18 cellular contexts compared by ENCODE assay signal in the genomic region with DNA sequence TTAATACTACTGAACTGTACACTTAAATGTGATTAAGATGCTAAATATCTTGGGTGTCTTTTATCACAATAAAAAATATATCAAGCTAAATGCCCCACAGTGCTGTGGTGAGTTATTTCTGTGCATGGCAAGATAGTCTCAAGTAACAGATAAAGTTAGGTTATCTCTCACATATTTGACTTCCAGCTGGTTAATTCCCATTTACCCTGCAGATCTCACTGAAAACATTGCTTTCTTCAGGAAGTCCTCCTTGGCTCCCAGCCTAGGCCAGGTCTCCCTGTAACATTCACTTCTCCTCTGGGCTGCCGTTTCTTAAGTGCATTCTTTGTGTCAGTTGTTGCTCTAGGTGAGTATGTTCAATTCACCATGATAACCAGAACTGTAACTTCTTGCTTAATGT. TPM values are rescaled to one million over a fixed set of nuclear protein-coding genes. Genes with fewer than 3 reads are reported as not detected.
A peak's percentile ranks its signal among the peaks of the same experiment; 100 is the strongest.
DNase-seq lines count a peak whose midpoint lies in the region; ATAC-seq and TF ChIP-seq lines count a peak whose summit lies in the region.
"Had no signal": no experiment of that assay in that cellular context is flagged by ENCODE, and none has a peak within 500 bp of the region (broad histone marks: within the 10 kb centered on the region; RNA-seq: fewer than 3 reads in every experiment).

No MANE protein-coding gene starts in this region.

- H3K4me2 ChIP-seq in neuronal stem cell (ENCODE audit: insufficient read depth, low read length, poor library complexity, severe bottlenecking): no peak overlapping the region

- H4K91ac ChIP-seq in neuronal stem cell (ENCODE audit: low read depth, low read length, poor library complexity): no peak overlapping the region

- no peak overlapping the region for H3K9ac ChIP-seq in neuronal stem cell (ENCODE audit: low read depth, low read length, poor library complexity)
- H3K9ac ChIP-seq: GM23248 had no signal

- no peak overlapping the region for H2BK5ac ChIP-seq in neuronal stem cell (ENCODE audit: low read length)

- H2AK5ac ChIP-seq in neuronal stem cell (ENCODE audit: low read depth, low read length): no peak overlapping the region

- H3K36me3 ChIP-seq in left lung: no peaks in the 10 kb centered on the region
- no peaks in the 10 kb centered on the region for H3K36me3 ChIP-seq in thyroid gland
- no peaks in the 10 kb centered on the region for H3K36me3 ChIP-seq in neuronal stem cell (replicated peaks in 1 of 2; ENCODE audit: control insufficient read depth in 2 of 2, insufficient read depth in 2 of 2, low read length in 2 of 2)

- WGBS in thyroid gland, 2 donors: 18 to 23% methylated on average over 1 of the region's 1 CpG
- no CpG with 5 or more reads among the region's 1 CpG for WGBS in neuronal stem cell (ENCODE audit: extremely low coverage in 2 of 2, insufficient read length in 2 of 2, insufficient replicate concordance in 1 of 2), 2 donors

- TF ChIP-seq CTCF in VCaP (conservative IDR thresholded peaks at IDR 0.05) (no peak), left lung (IDR thresholded peaks at IDR 0.05) (no peak), thyroid gland (IDR thresholded peaks at IDR 0.05) (no peak)

- H4K8ac ChIP-seq in neuronal stem cell (ENCODE audit: low read depth, low read length): no peak overlapping the region

- ATAC-seq in left lung: peak; percentile 49
- ATAC-seq: GM12878 had no signal

- peak overlapping the region; percentile 57 for H3K27ac ChIP-seq in VCaP
- no peak overlapping the region for H3K27ac ChIP-seq in left lung
- no peak overlapping the region for H3K27ac ChIP-seq in thyroid gland
- H3K27ac ChIP-seq in neuronal stem cell (replicated peaks; ENCODE audit: low read length): no peak overlapping the region
- H3K27ac ChIP-seq: GM23248 had no signal

- H3K9me3 ChIP-seq in left lung (peaks cover 0 to under 1% of the 10 kb centered on the region in 2 donors), thyroid gland (no peaks in the 10 kb centered on the region), neuronal stem cell (replicated peaks in 1 of 2; ENCODE audit: control insufficient read depth in 2 of 2, insufficient read depth in 1 of 2, low read depth in 1 of 2, low read length in 2 of 2) (peaks cover 0 to 2% of the 10 kb centered on the region in 2 donors)

- no peak overlapping the region for H2BK120ac ChIP-seq in neuronal stem cell (ENCODE audit: low read depth, low read length)

- no peak overlapping the region for H2AFZ ChIP-seq in neuronal stem cell (ENCODE audit: low read length)
- H2AFZ ChIP-seq: GM23248 had no signal

- H3K79me1 ChIP-seq in neuronal stem cell (ENCODE audit: low read depth, low read length): no peaks in the 10 kb centered on the region

- H3K4me1 ChIP-seq in left lung: no peaks in the 10 kb centered on the region
- H3K4me1 ChIP-seq in thyroid gland: no peaks in the 10 kb centered on the region
- peaks cover 0 to 3% of the 10 kb centered on the region in 2 donors for H3K4me1 ChIP-seq in neuronal stem cell (ENCODE audit: control insufficient read depth in 2 of 2, insufficient read depth in 1 of 2, low read depth in 1 of 2, low read length in 2 of 2)

- H3K27me3 ChIP-seq in left lung: no peaks in the 10 kb centered on the region
- H3K27me3 ChIP-seq in thyroid gland: no peaks in the 10 kb centered on the region
- peaks cover 0 to 7% (median 0%) of the 10 kb centered on the region in 3 experiments for H3K27me3 ChIP-seq in neuronal stem cell (ENCODE audit: control insufficient read depth in 3 of 3, insufficient read depth in 3 of 3, low read depth in 1 of 3, low read length in 3 of 3)

- H3K4ac ChIP-seq in neuronal stem cell (ENCODE audit: low read length): no peak overlapping the region

- TF ChIP-seq POLR2A in thyroid gland (IDR thresholded peaks at IDR 0.05): no peak

- no peak overlapping the region for H2BK15ac ChIP-seq in neuronal stem cell (ENCODE audit: low read length)

- intact Hi-C loops in left lung (cut with DNase I): no loop called here
- intact Hi-C loops in thyroid gland (cut with DNase I): no loop called here

- no peak overlapping the region for H3K14ac ChIP-seq in neuronal stem cell (ENCODE audit: low read length)

- H2BK12ac ChIP-seq in neuronal stem cell (ENCODE audit: low read length): no peak overlapping the region

- DNase-seq in OCI-M1 (lab: John Stamatoyannopoulos, UW) (peak; percentile 49), left lung (no peak), thyroid gland (peak; percentile 17 to 27), EL (no peak), neuronal stem cell (ENCODE audit: low spot score) (no peak), T-helper 9 cell (no peak)
- DNase-seq: C1 segment of cervical spinal cord; Calu3; CD4-positive, alpha-beta memory T cell; COR-L47; DMS153; DND-41; GDM1; GM23248; H7; HCEC 1CT had no signal

- H3K23ac ChIP-seq in neuronal stem cell (ENCODE audit: low read depth, low read length, poor library complexity): no peak overlapping the region

- H3K4me3 ChIP-seq in left lung (no peak overlapping the region), thyroid gland (replicated peaks in 1 of 3) (no peak overlapping the region), neuronal stem cell (ENCODE audit: low read length in 2 of 2) (no peak overlapping the region)
- H3K4me3 ChIP-seq: GM12878, GM23248 had no signal

- H3K18ac ChIP-seq in neuronal stem cell (ENCODE audit: low read length): no peak overlapping the region

RNA-seq across cellular contexts. Expression of a gene that starts 59.1 kb away (rescaled TPM):
- total RNA-seq in left lung (1 to 10 TPM in 1 of 2 donors, under 1 TPM in 1; 0.41 to 2.7 TPM), thyroid gland (1 to 10 TPM; 2.0 to 4.8 (median 3.7) TPM)
- polyA plus RNA-seq in neuronal stem cell (2013, experiment 1 of 2): 0.28 TPM
- polyA plus RNA-seq in neuronal stem cell (2013, experiment 2 of 2): 0.21 TPM
- total RNA-seq: GM23248 had no signal
- polyA plus RNA-seq: GM23248 had no signal

Comparison
In these comparisons a context has a peak if more than half of its experiments do, and no peak if none do; other contexts are left out.
1. DNase-seq: peak in OCI-M1 (single experiment) and thyroid gland (2 of 2); none in left lung (0 of 2), EL (single experiment), neuronal stem cell (single experiment) and T-helper 9 cell (single experiment).